Comparison of ENCODE assay signal across 33 cellular contexts in genomic region chr16:13193721-13194120, GRCh38.
"Had no signal": no experiment of that assay in that cellular context is flagged by ENCODE, and none has a peak within 500 bp of the region (broad histone marks: within the 10 kb centered on the region; RNA-seq: fewer than 3 reads in every experiment).

No MANE protein-coding gene starts in this region.

- H3K36me3 ChIP-seq: colonic mucosa, esophagus squamous epithelium had no signal

- H3K27me3 Mint-ChIP-seq: activated CD4-positive, alpha-beta memory T cell treated with anti-CD3 and anti-CD28 coated beads for 36 hours; activated CD4-positive, alpha-beta T cell treated with anti-CD3 and anti-CD28 coated beads, Interleukin-2, amount 10 ng/mL, durations not matched to agents 24 days and 14 days; activated CD8-positive, alpha-beta memory T cell treated with anti-CD3 and anti-CD28 coated beads, Interleukin-2, amount 10 ng/mL, durations not matched to agents 7 days and 5 days; activated T-cell treated with anti-CD3 and anti-CD28 coated beads, Interleukin-2, amount 50 U/mL, for 24 hours; activated T-helper 17 cell treated with anti-CD3 and anti-CD28 coated beads, Interleukin-2, amount 50 U/mL, for 72 hours; T-helper 17 cell had no signal

- H3K27ac ChIP-seq: body of pancreas, colonic mucosa, epithelial cell of prostate, esophagus squamous epithelium had no signal

- H3K27ac Mint-ChIP-seq: activated CD4-positive, alpha-beta memory T cell treated with anti-CD3 and anti-CD28 coated beads for 36 hours; activated CD4-positive, alpha-beta T cell treated with anti-CD3 and anti-CD28 coated beads for 36 hours; activated CD4-positive, alpha-beta T cell treated with anti-CD3 and anti-CD28 coated beads, Interleukin-2, amount 10 ng/mL, durations not matched to agents 24 days and 14 days; activated CD8-positive, alpha-beta memory T cell treated with anti-CD3 and anti-CD28 coated beads, Interleukin-2, amount 10 ng/mL, durations not matched to agents 7 days and 5 days; activated CD8-positive, alpha-beta T cell treated with anti-CD3 and anti-CD28 coated beads, Interleukin-2, amount 10 ng/mL, durations not matched to agents 7 days and 5 days; activated naive CD8-positive, alpha-beta T cell; activated T-cell treated with anti-CD3 and anti-CD28 coated beads, Interleukin-2, amount 50 U/mL, for 24 hours; activated T-helper 17 cell treated with anti-CD3 and anti-CD28 coated beads, Interleukin-2, amount 50 U/mL, for 72 hours; T-helper 17 cell; T-helper 2 cell treated with Interferon-gamma antibody and Interleukin-4, amounts not matched to agents 5 μg/mL and 100 μg/mL, for 36 hours had no signal

- H3K4me1 ChIP-seq: body of pancreas, colonic mucosa, esophagus squamous epithelium had no signal

- H3K36me3 Mint-ChIP-seq: activated CD4-positive, alpha-beta memory T cell treated with anti-CD3 and anti-CD28 coated beads for 36 hours; activated CD8-positive, alpha-beta memory T cell treated with anti-CD3 and anti-CD28 coated beads, Interleukin-2, amount 10 ng/mL, durations not matched to agents 7 days and 5 days; activated naive CD8-positive, alpha-beta T cell had no signal

- H3K4me3 Mint-ChIP-seq: activated CD4-positive, alpha-beta memory T cell treated with anti-CD3 and anti-CD28 coated beads for 36 hours; activated CD4-positive, alpha-beta T cell treated with anti-CD3 and anti-CD28 coated beads for 36 hours; activated CD4-positive, alpha-beta T cell treated with anti-CD3 and anti-CD28 coated beads, Interleukin-2, amount 10 ng/mL, durations not matched to agents 24 days and 14 days; activated CD8-positive, alpha-beta memory T cell treated with anti-CD3 and anti-CD28 coated beads, Interleukin-2, amount 10 ng/mL, durations not matched to agents 7 days and 5 days; activated CD8-positive, alpha-beta T cell treated with anti-CD3 and anti-CD28 coated beads, Interleukin-2, amount 10 ng/mL, durations not matched to agents 7 days and 5 days; activated naive CD8-positive, alpha-beta T cell; activated T-cell treated with anti-CD3 and anti-CD28 coated beads, Interleukin-2, amount 50 U/mL, for 24 hours; activated T-helper 17 cell treated with anti-CD3 and anti-CD28 coated beads, Interleukin-2, amount 50 U/mL, for 72 hours; T-helper 17 cell; T-helper 2 cell treated with Interferon-gamma antibody and Interleukin-4, amounts not matched to agents 5 μg/mL and 100 μg/mL, for 36 hours had no signal

- H3K4me1 Mint-ChIP-seq: activated CD4-positive, alpha-beta T cell treated with anti-CD3 and anti-CD28 coated beads for 36 hours; activated CD4-positive, alpha-beta T cell treated with anti-CD3 and anti-CD28 coated beads, Interleukin-2, amount 10 ng/mL, durations not matched to agents 24 days and 14 days; activated CD8-positive, alpha-beta memory T cell treated with anti-CD3 and anti-CD28 coated beads, Interleukin-2, amount 10 ng/mL, durations not matched to agents 7 days and 5 days; activated T-helper 17 cell treated with anti-CD3 and anti-CD28 coated beads, Interleukin-2, amount 50 U/mL, for 72 hours; T-helper 17 cell had no signal

- H3K4me3 ChIP-seq: body of pancreas, colonic mucosa, esophagus squamous epithelium had no signal

- H3K27me3 ChIP-seq: body of pancreas, colonic mucosa, esophagus squamous epithelium had no signal

- H3K9me3 ChIP-seq: body of pancreas, colonic mucosa, esophagus squamous epithelium had no signal

- FAIRE-seq: endometrium, endothelial cell of umbilical vein, frontal cortex had no signal

- DNase-seq: activated CD4-positive, alpha-beta memory T cell treated with anti-CD3 and anti-CD28 coated beads for 36 hours; activated CD4-positive, alpha-beta T cell treated with anti-CD3 and anti-CD28 coated beads for 36 hours; activated CD4-positive, alpha-beta T cell treated with anti-CD3 and anti-CD28 coated beads, Interleukin-2, amount 10 ng/mL, durations not matched to agents 24 days and 14 days; activated CD4-positive, CD25-positive, alpha-beta regulatory T cell; activated CD4-positive, CD25-positive, alpha-beta regulatory T cell treated with anti-CD3 and anti-CD28 coated beads, Interleukin-2, amount 50 U/mL, for 72 hours; activated CD8-positive, alpha-beta memory T cell treated with anti-CD3 and anti-CD28 coated beads, Interleukin-2, amount 10 ng/mL, durations not matched to agents 7 days and 5 days; activated CD8-positive, alpha-beta memory T cell treated with anti-CD3 and anti-CD28 coated beads, Interleukin-2, amount 50 U/mL, for 48 hours; activated CD8-positive, alpha-beta T cell treated with anti-CD3 and anti-CD28 coated beads, Interleukin-2, amount 10 ng/mL, durations not matched to agents 7 days and 5 days; activated effector memory CD4-positive, alpha-beta T cell treated with Interleukin-2 at 50 U/mL for 16 hours; activated gamma-delta T cell treated with Interleukin-2 at 50 U/mL for 16 hours; activated naive CD4-positive, alpha-beta T cell treated with anti-CD3 and anti-CD28 coated beads, Interleukin-2, amount 50 U/mL, for 16 hours; activated naive CD4-positive, alpha-beta T cell treated with Interleukin-2 at 50 U/mL for 16 hours; activated T-cell treated with anti-CD3 and anti-CD28 coated beads for 4 hours; activated T-cell treated with anti-CD3 and anti-CD28 coated beads, Interleukin-2, amount 50 U/mL, for 24 hours; amniotic stem cell; anterior cingulate cortex; body of pancreas; central memory CD4-positive, alpha-beta T cell; cerebellar nuclear complex; colonic mucosa; effector CD8-positive, alpha-beta T cell; esophagus squamous epithelium; head of caudate nucleus; T-helper 1 cell; T-helper 17 cell; T1000 had no signal

- ATAC-seq: activated CD4-positive, alpha-beta T cell treated with anti-CD3 and anti-CD28 coated beads for 36 hours; activated CD8-positive, alpha-beta memory T cell treated with anti-CD3 and anti-CD28 coated beads, Interleukin-2, amount 10 ng/mL, durations not matched to agents 7 days and 5 days; activated CD8-positive, alpha-beta T cell treated with anti-CD3 and anti-CD28 coated beads, Interleukin-2, amount 10 ng/mL, durations not matched to agents 7 days and 5 days; activated T-helper 17 cell treated with anti-CD3 and anti-CD28 coated beads, Interleukin-2, amount 50 U/mL, for 72 hours; body of pancreas; T-helper 17 cell had no signal
